Comparison of ENCODE assay signal across 8 cellular contexts in the genomic region with DNA sequence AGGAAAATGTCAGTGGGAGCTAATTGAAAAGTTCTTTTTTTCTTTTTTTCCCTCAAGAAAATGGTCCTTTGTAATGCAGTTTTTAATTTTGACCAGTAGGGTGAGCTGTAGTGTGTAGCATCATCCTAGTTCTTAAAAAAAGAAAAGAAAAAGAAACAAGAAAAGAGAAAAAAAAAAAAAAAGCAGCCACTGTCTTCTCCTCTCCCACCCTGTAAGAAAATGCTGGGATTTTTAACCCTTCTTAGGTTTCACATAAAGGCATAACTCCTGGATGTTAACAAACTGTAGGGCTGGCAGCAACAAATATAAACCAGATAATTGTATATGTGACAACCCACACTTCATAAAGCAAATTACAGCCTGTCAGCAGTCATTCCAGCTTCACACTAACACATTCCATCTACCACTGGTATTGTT.
A peak's percentile ranks its signal among the peaks of the same experiment; 100 is the strongest.
DNase-seq lines count a peak whose midpoint lies in the region; ATAC-seq and TF ChIP-seq lines count a peak whose summit lies in the region.

No MANE protein-coding gene starts in this region.

- H3K9me3 ChIP-seq in right atrium auricular region, result peaks cover 0 to 4% of the 10 kb centered on the region in 2 donors

- ATAC-seq in left cardiac atrium, result no peak
- no peak for ATAC-seq in natural killer cell treated with Interleukin-12 subunit alpha and Interleukin-12 subunit beta and Interleukin-15 and Interleukin-18, amount 100 ng/mL, for 72 hours
- no peak for ATAC-seq in HG03159 (IDR thresholded peaks at IDR 0.05; ENCODE audit: unreplicated experiment)
- ATAC-seq in HG02973 (IDR thresholded peaks at IDR 0.05; ENCODE audit: unreplicated experiment), result no peak

- H3K36me3 Mint-ChIP-seq in natural killer cell treated with Interleukin-12 subunit alpha and Interleukin-12 subunit beta and Interleukin-15 and Interleukin-18, amount 100 ng/mL, for 72 hours, result no peaks in the 10 kb centered on the region

- peak; percentile 42 to 68 for TF ChIP-seq CTCF in right atrium auricular region (IDR thresholded peaks at IDR 0.05)

- no peaks in the 10 kb centered on the region for H3K36me3 ChIP-seq in right atrium auricular region

- no peaks in the 10 kb centered on the region for H3K27me3 Mint-ChIP-seq in natural killer cell treated with Interleukin-12 subunit alpha and Interleukin-12 subunit beta and Interleukin-15 and Interleukin-18, amount 100 ng/mL, for 72 hours

- H3K27me3 ChIP-seq in right atrium auricular region, result peaks cover 3 to 5% of the 10 kb centered on the region in 2 donors

- DNase-seq in right atrium auricular region (ENCODE audit: low spot score), result no peak
- DNase-seq in left cardiac atrium, result no peak
- peak; percentile 15 for DNase-seq in NCI-H748 treated with DMSO at 0.1 percent for 48 hours (lab: John Stamatoyannopoulos, UW)
- DNase-seq in dedifferentiated amniotic fluid mesenchymal stem cell (ENCODE audit: extremely low spot score), result peak; percentile 28
- DNase-seq in natural killer cell treated with Interleukin-12 subunit alpha and Interleukin-12 subunit beta and Interleukin-15 and Interleukin-18, amount 100 ng/mL, for 72 hours (ENCODE audit: low spot score), result no peak
- DNase-seq in activated CD4-positive, alpha-beta T cell treated with anti-CD3 and anti-CD28 coated beads, Interleukin-2, amount 50 U/mL, for 4 hours, result no peak

- peak overlapping the region; percentile 48 to 53 for H3K27ac Mint-ChIP-seq in natural killer cell treated with Interleukin-12 subunit alpha and Interleukin-12 subunit beta and Interleukin-15 and Interleukin-18, amount 100 ng/mL, for 72 hours

- H3K4me3 Mint-ChIP-seq in natural killer cell treated with Interleukin-12 subunit alpha and Interleukin-12 subunit beta and Interleukin-15 and Interleukin-18, amount 100 ng/mL, for 72 hours, result no peak overlapping the region

- no peak overlapping the region for H3K4me3 ChIP-seq in right atrium auricular region

- intact Hi-C loops in left cardiac atrium (cut with DNase I), result no loop called here

- no peaks in the 10 kb centered on the region for H3K4me1 ChIP-seq in right atrium auricular region

- no peak overlapping the region for H3K27ac ChIP-seq in right atrium auricular region

- H3K9me3 Mint-ChIP-seq in natural killer cell treated with Interleukin-12 subunit alpha and Interleukin-12 subunit beta and Interleukin-15 and Interleukin-18, amount 100 ng/mL, for 72 hours, result no peaks in the 10 kb centered on the region

- peaks cover 5 to 6% of the 10 kb centered on the region in 2 donors for H3K4me1 Mint-ChIP-seq in natural killer cell treated with Interleukin-12 subunit alpha and Interleukin-12 subunit beta and Interleukin-15 and Interleukin-18, amount 100 ng/mL, for 72 hours (ENCODE audit: low read depth in 2 of 2)

Comparison
In these comparisons a context has a peak if more than half of its experiments do, and no peak if none do; other contexts are left out.
1. DNase-seq: peak in NCI-H748 treated with DMSO at 0.1 percent for 48 hours (single experiment) and dedifferentiated amniotic fluid mesenchymal stem cell (single experiment); none in right atrium auricular region (single experiment), left cardiac atrium (single experiment), natural killer cell treated with Interleukin-12 subunit alpha and Interleukin-12 subunit beta and Interleukin-15 and Interleukin-18, amount 100 ng/mL, for 72 hours (single experiment) and activated CD4-positive, alpha-beta T cell treated with anti-CD3 and anti-CD28 coated beads, Interleukin-2, amount 50 U/mL, for 4 hours (0 of 2).